Comparison of ENCODE assay signal across 15 cellular contexts in genomic region chr17:11899494-11899893, GRCh38.
DNase-seq lines count a peak whose midpoint lies in the region; ATAC-seq and TF ChIP-seq lines count a peak whose summit lies in the region.
"Had no signal": no experiment of that assay in that cellular context is flagged by ENCODE, and none has a peak within 500 bp of the region (broad histone marks: within the 10 kb centered on the region; RNA-seq: fewer than 3 reads in every experiment).

No MANE protein-coding gene starts in this region.

- H3K4me1 ChIP-seq in right atrium auricular region, result peaks cover 0 to 6% of the 10 kb centered on the region in 2 donors

- intact Hi-C loops in Right ventricle myocardium inferior (cut with DNase I), result no loop called here

- no peak overlapping the region for H3K4me3 Mint-ChIP-seq in type B pancreatic cell
- H3K4me3 Mint-ChIP-seq: activated naive CD4-positive, alpha-beta T cell treated with anti-CD3 and anti-CD28 coated beads, Interleukin-2, amount 10 ng/mL, durations not matched to agents 7 days and 5 days; memory B cell; stimulated activated naive CD8-positive, alpha-beta T cell treated with anti-CD3 and anti-CD28 coated beads, Interleukin-15, Interleukin-2, amounts not matched to agents 100 ng/mL and 50 ng/mL, for 24 hours had no signal

- no peak overlapping the region for H3K4me3 ChIP-seq in right atrium auricular region

- H3K4me1 Mint-ChIP-seq in type B pancreatic cell (ENCODE audit: unreplicated experiment), result peaks cover 5% of the 10 kb centered on the region
- H3K4me1 Mint-ChIP-seq: activated naive CD4-positive, alpha-beta T cell treated with anti-CD3 and anti-CD28 coated beads, Interleukin-2, amount 10 ng/mL, durations not matched to agents 7 days and 5 days; memory B cell had no signal

- H3K27me3 ChIP-seq in right atrium auricular region, result no peaks in the 10 kb centered on the region

- DNase-seq in Right ventricle myocardium inferior (ENCODE audit: missing footprints), result no peak
- no peak for DNase-seq in right atrium auricular region (ENCODE audit: low spot score)
- peak; percentile 35 for DNase-seq in astrocyte of the hippocampus (ENCODE audit: low read depth, low spot score)
- DNase-seq in islet precursor cell, result peak; percentile 54
- DNase-seq in type B pancreatic cell (ENCODE audit: extremely low spot score, unreplicated experiment), result no peak
- DNase-seq: activated CD4-positive, alpha-beta T cell treated with anti-CD3 and anti-CD28 coated beads, Interleukin-2, amount 50 U/mL, for 48 hours; activated naive CD4-positive, alpha-beta T cell treated with anti-CD3 and anti-CD28 coated beads, Interleukin-2, amount 10 ng/mL, durations not matched to agents 7 days and 5 days; cortex of kidney; NCI-H1930 had no signal

- no peaks in the 10 kb centered on the region for H3K27me3 Mint-ChIP-seq in type B pancreatic cell

- peaks cover 5% of the 10 kb centered on the region for H3K9me3 Mint-ChIP-seq in type B pancreatic cell
- H3K9me3 Mint-ChIP-seq: memory B cell; stimulated activated naive CD8-positive, alpha-beta T cell treated with anti-CD3 and anti-CD28 coated beads, Interleukin-15, Interleukin-2, amounts not matched to agents 100 ng/mL and 50 ng/mL, for 24 hours had no signal

- no peaks in the 10 kb centered on the region for H3K9me3 ChIP-seq in right atrium auricular region

- TF ChIP-seq CTCF in right atrium auricular region (IDR thresholded peaks at IDR 0.05) (no peak), type B pancreatic cell (conservative IDR thresholded peaks at IDR 0.05) (peak; percentile 26)

- no peaks in the 10 kb centered on the region for H3K36me3 ChIP-seq in right atrium auricular region

- H3K27ac ChIP-seq in right atrium auricular region, result no peak overlapping the region
- H3K27ac ChIP-seq: C4-2B had no signal

- ATAC-seq in Right ventricle myocardium inferior, result peak; percentile 76
- ATAC-seq in GM19035 (IDR thresholded peaks at IDR 0.05; ENCODE audit: unreplicated experiment), result no peak
- ATAC-seq in HG03175 (IDR thresholded peaks at IDR 0.05; ENCODE audit: unreplicated experiment), result no peak
- ATAC-seq in HG03432 (IDR thresholded peaks at IDR 0.05; ENCODE audit: unreplicated experiment), result no peak

- H3K36me3 Mint-ChIP-seq in type B pancreatic cell, result no peaks in the 10 kb centered on the region
- H3K36me3 Mint-ChIP-seq: activated naive CD4-positive, alpha-beta T cell treated with anti-CD3 and anti-CD28 coated beads, Interleukin-2, amount 10 ng/mL, durations not matched to agents 7 days and 5 days; memory B cell had no signal

- no peak overlapping the region for H3K27ac Mint-ChIP-seq in type B pancreatic cell
- H3K27ac Mint-ChIP-seq: activated naive CD4-positive, alpha-beta T cell treated with anti-CD3 and anti-CD28 coated beads, Interleukin-2, amount 10 ng/mL, durations not matched to agents 7 days and 5 days; memory B cell; stimulated activated naive CD8-positive, alpha-beta T cell treated with anti-CD3 and anti-CD28 coated beads, Interleukin-15, Interleukin-2, amounts not matched to agents 100 ng/mL and 50 ng/mL, for 24 hours had no signal

Comparison
In these comparisons a context has a peak if more than half of its experiments do, and no peak if none do; other contexts are left out.
1. DNase-seq: peak in astrocyte of the hippocampus (single experiment) and islet precursor cell (single experiment); none in Right ventricle myocardium inferior (single experiment), right atrium auricular region (single experiment) and type B pancreatic cell (single experiment).